17 cellular contexts compared by ENCODE assay signal in genomic region chr1:7671676-7672075, GRCh38.
DNase-seq lines count a peak whose midpoint lies in the region; ATAC-seq, FAIRE-seq and TF ChIP-seq lines count a peak whose summit lies in the region.
"Had no signal": no experiment of that assay in that cellular context is flagged by ENCODE, and none has a peak within 500 bp of the region (broad histone marks: within the 10 kb centered on the region; RNA-seq: fewer than 3 reads in every experiment).

No MANE protein-coding gene starts in this region.

- H3K27ac ChIP-seq in BLaER1 = no peak overlapping the region
- no peak overlapping the region for H3K27ac ChIP-seq in HEK293 (ENCODE audit: extremely low read depth, low read depth, low read length)
- no peak overlapping the region for H3K27ac ChIP-seq in neuronal stem cell (replicated peaks; ENCODE audit: low read length)
- no peak overlapping the region for H3K27ac ChIP-seq in foreskin keratinocyte
- H3K27ac ChIP-seq: A549 had no signal

- no peak for TF ChIP-seq CTCF in HEK293 (tag by site-specific recombination; IDR thresholded peaks at IDR 0.05)
- no peak for TF ChIP-seq CTCF in bronchial epithelial cell (IDR thresholded peaks at IDR 0.05; ENCODE audit: insufficient read depth, low read length, severe bottlenecking)
- TF ChIP-seq CTCF in foreskin keratinocyte (conservative IDR thresholded peaks at IDR 0.05) = no peak

- H3K14ac ChIP-seq in neuronal stem cell (ENCODE audit: low read length) = peak overlapping the region; percentile 86

- H3K4ac ChIP-seq in neuronal stem cell (ENCODE audit: low read length) = no peak overlapping the region

- no peak overlapping the region for H4K8ac ChIP-seq in neuronal stem cell (ENCODE audit: low read depth, low read length)

- no peak overlapping the region for H2BK120ac ChIP-seq in neuronal stem cell (ENCODE audit: low read depth, low read length)

- peak overlapping the region; percentile 33 for H3K18ac ChIP-seq in neuronal stem cell (ENCODE audit: low read length)

- H2BK5ac ChIP-seq in neuronal stem cell (ENCODE audit: low read length) = no peak overlapping the region

- H4K20me1 ChIP-seq in BLaER1 = no peaks in the 10 kb centered on the region

- CTCF ChIA-PET in HEK293 (lab: Yijun Ruan, JAX) = interaction anchor here (13.4 kb wide), 1 partner anchor 79 kb away, joined by 519 read pairs; no protein-coding TSS in a partner anchor

- no peak overlapping the region for H2BK12ac ChIP-seq in neuronal stem cell (ENCODE audit: low read length)

- H3K27me3 ChIP-seq in BLaER1 (no peaks in the 10 kb centered on the region), bronchial epithelial cell (ENCODE audit: control insufficient read depth, insufficient read depth, low read length) (peaks cover 3% of the 10 kb centered on the region), neuronal stem cell (ENCODE audit: control insufficient read depth in 3 of 3, insufficient read depth in 3 of 3, low read depth in 1 of 3, low read length in 3 of 3) (peaks cover 0 to 7% (median 0%) of the 10 kb centered on the region in 3 experiments), foreskin keratinocyte (peaks cover 5% of the 10 kb centered on the region)

- POLR2A ChIA-PET in HEK293 (lab: Yijun Ruan, JAX) = no interaction called here

- H3K4me2 ChIP-seq in BLaER1 (peak overlapping the region; percentile 65), neuronal stem cell (ENCODE audit: insufficient read depth, low read length, poor library complexity, severe bottlenecking) (no peak overlapping the region)
- H3K4me2 ChIP-seq: A549 had no signal

- H2AK5ac ChIP-seq in neuronal stem cell (ENCODE audit: low read depth, low read length) = peak overlapping the region; percentile 85

- H2AFZ ChIP-seq in neuronal stem cell (ENCODE audit: low read length) = no peak overlapping the region

- FAIRE-seq in bronchial epithelial cell (lab: Jason Lieb, UNC) = peak; percentile 73
- FAIRE-seq: A549, GM12878, GM18507, HTR-8/SVneo, K562 had no signal

- no peaks in the 10 kb centered on the region for H3K9me3 ChIP-seq in BLaER1
- no peaks in the 10 kb centered on the region for H3K9me3 ChIP-seq in HEK293 (ENCODE audit: control insufficient read depth, insufficient read depth, low read depth, low read length)
- H3K9me3 ChIP-seq in neuronal stem cell (replicated peaks in 1 of 2; ENCODE audit: control insufficient read depth in 2 of 2, insufficient read depth in 1 of 2, low read depth in 1 of 2, low read length in 2 of 2) = no peaks in the 10 kb centered on the region
- H3K9me3 ChIP-seq: A549 had no signal

- H3K79me1 ChIP-seq in neuronal stem cell (ENCODE audit: low read depth, low read length) = no peaks in the 10 kb centered on the region

- H3K36me3 ChIP-seq in BLaER1 (no peaks in the 10 kb centered on the region), HEK293 (ENCODE audit: control insufficient read depth in 2 of 2, insufficient read depth in 1 of 2, low read length in 2 of 2) (no peaks in the 10 kb centered on the region), bronchial epithelial cell (ENCODE audit: control insufficient read depth, insufficient read depth, low read length) (no peaks in the 10 kb centered on the region), neuronal stem cell (replicated peaks in 1 of 2; ENCODE audit: control insufficient read depth in 2 of 2, insufficient read depth in 2 of 2, low read length in 2 of 2) (no peaks in the 10 kb centered on the region)

- H3K23ac ChIP-seq in neuronal stem cell (ENCODE audit: low read depth, low read length, poor library complexity) = peak overlapping the region; percentile 10

- no peak overlapping the region for H3K4me3 ChIP-seq in BLaER1
- H3K4me3 ChIP-seq in HEK293 (ENCODE audit: low read depth, low read length) = no peak overlapping the region
- no peak overlapping the region for H3K4me3 ChIP-seq in bronchial epithelial cell (ENCODE audit: low read depth, low read length)
- no peak overlapping the region for H3K4me3 ChIP-seq in neuronal stem cell (ENCODE audit: low read length in 2 of 2)
- H3K4me3 ChIP-seq: A549, GM12878, K562 had no signal

- H2BK15ac ChIP-seq in neuronal stem cell (ENCODE audit: low read length) = no peak overlapping the region

- H4K91ac ChIP-seq in neuronal stem cell (ENCODE audit: low read depth, low read length, poor library complexity) = no peak overlapping the region

- DNase-seq in bronchial epithelial cell (ENCODE audit: low read depth) (no peak), neuronal stem cell (ENCODE audit: low spot score) (no peak), foreskin keratinocyte (no peak), middle frontal gyrus (ENCODE audit: extremely low spot score, low spot score) (no peak)
- DNase-seq: C1 segment of cervical spinal cord; CD4-positive, alpha-beta memory T cell; DMS79; HCEC 1CT had no signal

- no CpG with 5 or more reads among the region's 5 CpGs for WGBS in neuronal stem cell (ENCODE audit: extremely low coverage in 2 of 2, insufficient read length in 2 of 2, insufficient replicate concordance in 1 of 2), 2 donors

- no peak overlapping the region for H3K9ac ChIP-seq in BLaER1
- no peak overlapping the region for H3K9ac ChIP-seq in neuronal stem cell (ENCODE audit: low read depth, low read length, poor library complexity)

- peaks cover 53% of the 10 kb centered on the region for H3K4me1 ChIP-seq in BLaER1
- H3K4me1 ChIP-seq in HEK293 (ENCODE audit: control insufficient read depth, insufficient read depth, low read length) = no peaks in the 10 kb centered on the region
- peaks cover 29 to 39% of the 10 kb centered on the region in 2 donors for H3K4me1 ChIP-seq in neuronal stem cell (ENCODE audit: control insufficient read depth in 2 of 2, insufficient read depth in 1 of 2, low read depth in 1 of 2, low read length in 2 of 2)
- H3K4me1 ChIP-seq in foreskin keratinocyte = no peaks in the 10 kb centered on the region

- no peak for ATAC-seq in GM21825 (IDR thresholded peaks at IDR 0.05; ENCODE audit: unreplicated experiment)
- ATAC-seq in GM21619 (IDR thresholded peaks at IDR 0.05; ENCODE audit: unreplicated experiment) = no peak
- no peak for ATAC-seq in foreskin keratinocyte
- ATAC-seq: A549, GM12878, K562 had no signal

TF ChIP-seq in HEK293, 187 proteins besides CTCF, POLR2A, EP300 and RAD21:
- TF ChIP-seq ZNF600 (tag by site-specific recombination; IDR thresholded peaks at IDR 0.05) (0 out of 2 replicates have a peak, but pooled peaks have one; percentile 36), GLI2 (tag by site-specific recombination; IDR thresholded peaks at IDR 0.05; ENCODE audit: borderline replicate concordance, low read depth) (no peak)
